14 cellular contexts compared by ENCODE assay signal in genomic region chr22:23837496-23837859, GRCh38. TPM values are rescaled to one million over a fixed set of nuclear protein-coding genes. Genes with fewer than 3 reads are reported as not detected.
DNase-seq lines count a peak whose midpoint lies in the region; ATAC-seq and TF ChIP-seq lines count a peak whose summit lies in the region.
"Had no signal": no experiment of that assay in that cellular context is flagged by ENCODE, and none has a peak within 500 bp of the region (broad histone marks: within the 10 kb centered on the region; RNA-seq: fewer than 3 reads in every experiment).

No MANE protein-coding gene starts in this region.

- no peaks in the 10 kb centered on the region for H3K36me3 ChIP-seq in KMS-11 (ENCODE audit: insufficient read depth)

- H3K36me3 Mint-ChIP-seq in T-helper 1 cell treated with Interleukin-12 subunit alpha and Interleukin-12 subunit beta and Interleukin-4 antibody, amounts not matched to agents 30 μg/mL and 1 μg/mL, for 36 hours (ENCODE audit: low read depth) = peaks cover 2% of the 10 kb centered on the region
- H3K36me3 Mint-ChIP-seq in brain (peaks cover 5% of the 10 kb centered on the region), neural crest cell (ENCODE audit: low read depth) (peaks cover 3% of the 10 kb centered on the region)

- H3K27me3 Mint-ChIP-seq in T-helper 1 cell treated with Interleukin-12 subunit alpha and Interleukin-12 subunit beta and Interleukin-4 antibody, amounts not matched to agents 30 μg/mL and 1 μg/mL, for 36 hours (ENCODE audit: low read depth) = peaks cover 4% of the 10 kb centered on the region
- H3K27me3 Mint-ChIP-seq in brain (peaks cover 6% of the 10 kb centered on the region), neural crest cell (ENCODE audit: low read depth) (peaks cover 20% of the 10 kb centered on the region)

- H3K27ac ChIP-seq in KMS-11 = peak overlapping the region; percentile 73

- TF ChIP-seq CTCF in KMS-11 (conservative IDR thresholded peaks at IDR 0.05; ENCODE audit: low read depth, low read length) = no peak
- TF ChIP-seq CTCF in brain (conservative IDR thresholded peaks at IDR 0.05) = no peak
- TF ChIP-seq CTCF in neural crest cell (conservative IDR thresholded peaks at IDR 0.05) = no peak

- peak overlapping the region; percentile 85; the same call in 1 of the 2 replicates for H3K9ac ChIP-seq in KMS-11

- H3K4me1 Mint-ChIP-seq in T-helper 1 cell treated with Interleukin-12 subunit alpha and Interleukin-12 subunit beta and Interleukin-4 antibody, amounts not matched to agents 30 μg/mL and 1 μg/mL, for 36 hours (ENCODE audit: low read depth) = peaks cover 17% of the 10 kb centered on the region
- H3K4me1 Mint-ChIP-seq in brain (peaks cover 45% of the 10 kb centered on the region), neural crest cell (peaks cover 34% of the 10 kb centered on the region)

- peaks cover 29% of the 10 kb centered on the region for H3K79me2 ChIP-seq in KMS-11 (ENCODE audit: insufficient read depth, low read depth)

- peaks cover 53% of the 10 kb centered on the region for H3K4me1 ChIP-seq in KMS-11 (ENCODE audit: low read depth, poor library complexity, severe bottlenecking)

- H3K27me3 ChIP-seq in KMS-11 (ENCODE audit: insufficient read depth, low read depth) = no peaks in the 10 kb centered on the region

- DNase-seq in T-helper 1 cell = no peak
- DNase-seq in neural crest cell (ENCODE audit: low read depth, low spot score) = no peak
- DNase-seq in LoVo (ENCODE audit: low spot score) = no peak
- DNase-seq: ACHN; activated CD4-positive, alpha-beta T cell treated with anti-CD3 and anti-CD28 coated beads, Interleukin-2, amount 50 U/mL, for 4 hours; erythroblast; NCI-H2081 treated with DMSO at 0.1 percent for 48 hours; SHP77; stimulated activated CD4-positive, alpha-beta T cell treated with anti-CD3 and anti-CD28 coated beads, Interleukin-4, amount 100 ng/mL, for 4 hours had no signal

- no peaks in the 10 kb centered on the region for H3K9me3 Mint-ChIP-seq in T-helper 1 cell treated with Interleukin-12 subunit alpha and Interleukin-12 subunit beta and Interleukin-4 antibody, amounts not matched to agents 30 μg/mL and 1 μg/mL, for 36 hours
- H3K9me3 Mint-ChIP-seq in brain = peaks cover 0 to 7% (median 0%) of the 10 kb centered on the region in 5 experiments
- no peaks in the 10 kb centered on the region for H3K9me3 Mint-ChIP-seq in neural crest cell

- peak overlapping the region; percentile 76 for H3K4me2 ChIP-seq in KMS-11

- no peak overlapping the region for H3K4me3 ChIP-seq in KMS-11 (IDR thresholded peaks at IDR 0.05; ENCODE audit: insufficient read depth, low read depth, low read length)

- no peaks in the 10 kb centered on the region for H4K20me1 ChIP-seq in KMS-11 (ENCODE audit: insufficient read depth)

- H3K4me3 Mint-ChIP-seq in T-helper 1 cell treated with Interleukin-12 subunit alpha and Interleukin-12 subunit beta and Interleukin-4 antibody, amounts not matched to agents 30 μg/mL and 1 μg/mL, for 36 hours = peak overlapping the region; percentile 44
- H3K4me3 Mint-ChIP-seq in brain = peak overlapping the region; percentile 58 to 93 (median 89)
- H3K4me3 Mint-ChIP-seq in neural crest cell = peak overlapping the region; percentile 89

- ATAC-seq in GM19035 (IDR thresholded peaks at IDR 0.05; ENCODE audit: unreplicated experiment) = no peak
- ATAC-seq in HG02973 (IDR thresholded peaks at IDR 0.05; ENCODE audit: unreplicated experiment) = no peak

- H2AFZ ChIP-seq in KMS-11 (ENCODE audit: low read depth) = no peak overlapping the region

- H3K27ac Mint-ChIP-seq in T-helper 1 cell treated with Interleukin-12 subunit alpha and Interleukin-12 subunit beta and Interleukin-4 antibody, amounts not matched to agents 30 μg/mL and 1 μg/mL, for 36 hours = peak overlapping the region; percentile 93
- peak overlapping the region in 1 of 5 experiments; percentile 29 for H3K27ac Mint-ChIP-seq in brain
- no peak overlapping the region for H3K27ac Mint-ChIP-seq in neural crest cell (ENCODE audit: unreplicated experiment)

RNA-seq across cellular contexts. Expression of gene DERL3, which starts 1.3 kb away (rescaled TPM):
- 3.1 TPM for polyA plus RNA-seq in brain (ENCODE audit: insufficient read depth, low read depth, low replicate concordance)
- 5.7 TPM in 2 replicates for total RNA-seq in neural crest cell

RNA-seq across cellular contexts. Expression of gene SLC2A11, which starts 20.2 kb away (rescaled TPM):
- 21.1 TPM for polyA plus RNA-seq in brain (ENCODE audit: insufficient read depth, low read depth, low replicate concordance)
- 17.1 and 18.2 TPM in 2 replicates for total RNA-seq in neural crest cell

RNA-seq across cellular contexts. Expression of gene SMARCB1, which starts 50.7 kb away (rescaled TPM):
- polyA plus RNA-seq in brain (ENCODE audit: insufficient read depth, low read depth, low replicate concordance) = 231 TPM
- total RNA-seq in neural crest cell = 222 and 244 TPM in 2 replicates

RNA-seq across cellular contexts. Expression of gene MIF, which starts 56.7 kb away (rescaled TPM):
- 583 TPM for polyA plus RNA-seq in brain (ENCODE audit: insufficient read depth, low read depth, low replicate concordance)
- total RNA-seq in neural crest cell = 637 and 642 TPM in 2 replicates
